Comparison of ENCODE assay signal across 20 cellular contexts in the genomic region with DNA sequence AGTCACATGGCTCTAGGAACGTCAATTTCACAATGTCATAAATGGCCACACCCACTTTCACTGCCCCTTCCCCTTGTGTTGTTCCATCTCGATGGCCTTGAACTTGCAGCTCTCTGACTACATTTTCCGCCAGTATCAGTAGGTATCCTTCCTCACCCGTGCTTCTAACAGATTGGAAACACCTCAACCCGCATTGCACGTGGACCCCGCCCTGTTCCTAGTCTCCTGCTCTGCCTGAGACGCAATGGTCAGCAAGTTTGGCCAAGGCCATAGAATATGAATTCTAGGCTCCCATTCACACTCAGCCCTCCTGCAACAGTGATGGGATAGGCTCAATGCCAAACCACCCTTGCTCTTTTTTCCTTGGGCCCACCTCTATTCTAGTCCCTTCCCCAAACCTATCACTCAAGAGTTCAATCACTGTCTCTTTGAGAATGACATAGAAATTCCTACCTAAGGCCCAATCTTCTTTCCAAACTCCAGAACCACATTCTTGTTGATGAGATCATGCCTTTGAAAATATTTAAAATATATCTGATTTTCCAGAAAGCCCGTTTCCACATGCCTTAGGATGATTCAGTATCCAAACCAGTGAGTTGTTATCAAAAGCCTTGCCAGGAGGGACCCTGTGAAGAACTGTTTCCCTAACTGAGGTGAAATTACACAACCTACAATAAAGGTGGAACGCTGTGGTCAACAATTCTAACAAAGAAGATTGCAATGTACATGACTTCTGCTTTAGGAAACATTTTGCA.
DNase-seq lines count a peak whose midpoint lies in the region; ATAC-seq and TF ChIP-seq lines count a peak whose summit lies in the region.
"Had no signal": no experiment of that assay in that cellular context is flagged by ENCODE, and none has a peak within 500 bp of the region (broad histone marks: within the 10 kb centered on the region; RNA-seq: fewer than 3 reads in every experiment).

No MANE protein-coding gene starts in this region.

- ATAC-seq in HG02759 (IDR thresholded peaks at IDR 0.05; ENCODE audit: unreplicated experiment): no peak
- ATAC-seq: activated CD4-positive, CD25-positive, alpha-beta regulatory T cell treated with anti-CD3 and anti-CD28 coated beads, Interleukin-2, amount 50 U/mL, for 24 hours; mucosa of descending colon; upper lobe of right lung had no signal

- H3K4me3 ChIP-seq in fibroblast of the aortic adventitia (ENCODE audit: low read depth, low read length): no peak overlapping the region
- H3K4me3 ChIP-seq: MG63, mucosa of descending colon, upper lobe of right lung had no signal

- DNase-seq in NOMO-1 treated with DMSO at 0.1 percent for 48 hours (lab: John Stamatoyannopoulos, UW; ENCODE audit: unreplicated experiment) (peak; percentile 40), NOMO-1 treated with dmso at 0.1 percent for 144 hours (lab: John Stamatoyannopoulos, UW; ENCODE audit: unreplicated experiment) (no peak), astrocyte of the hippocampus (ENCODE audit: low read depth, low spot score) (peak; percentile 69), fibroblast of the aortic adventitia (ENCODE audit: low read depth) (peak; percentile 59), stromal cell of bone marrow (ENCODE audit: low read depth) (peak; percentile 15), anterior cingulate cortex (lab: John Stamatoyannopoulos, UW) (no peak), middle frontal gyrus (ENCODE audit: extremely low spot score, low spot score) (no peak)
- DNase-seq: 8988T; CD4-positive, alpha-beta T cell; cortex of kidney; MG63; mucosa of descending colon; NCI-H187; NCI-H446 treated with DMSO at 0.1 percent for 48 hours; nucleus accumbens; SHP77 treated with DMSO at 0.1 percent for 48 hours; T-helper 2 cell; upper lobe of right lung had no signal

- no peak for TF ChIP-seq CTCF in fibroblast of the aortic adventitia (IDR thresholded peaks at IDR 0.05; ENCODE audit: insufficient read depth, low read length)

Comparison
In these comparisons a context has a peak if more than half of its experiments do, and no peak if none do; other contexts are left out.
1. DNase-seq: peak in NOMO-1 treated with DMSO at 0.1 percent for 48 hours (single experiment), astrocyte of the hippocampus (single experiment), fibroblast of the aortic adventitia (single experiment) and stromal cell of bone marrow (single experiment); none in NOMO-1 treated with dmso at 0.1 percent for 144 hours (single experiment), anterior cingulate cortex (0 of 58) and middle frontal gyrus (single experiment).